ENCODE assay signal across 15 cellular contexts in genomic region chr3:196788509-196788908, GRCh38. TPM values are rescaled to one million over a fixed set of nuclear protein-coding genes. Genes with fewer than 3 reads are reported as not detected.
DNase-seq lines count a peak whose midpoint lies in the region; ATAC-seq and TF ChIP-seq lines count a peak whose summit lies in the region.
"Had no signal": no experiment of that assay in that cellular context is flagged by ENCODE, and none has a peak within 500 bp of the region (broad histone marks: within the 10 kb centered on the region; RNA-seq: fewer than 3 reads in every experiment).

No MANE protein-coding gene starts in this region.

- H3K27ac Mint-ChIP-seq in CD14-positive monocyte = peak overlapping the region in 4 of 7 donors; percentile 6 to 86 (median 30)
- peak overlapping the region in 2 of 3 experiments; percentile 82 to 85; a peak in 4 of 7 replicates for H3K27ac Mint-ChIP-seq in H9
- peak overlapping the region; percentile 48 for H3K27ac Mint-ChIP-seq in activated T-helper 1 cell treated with anti-CD3 and anti-CD28 coated beads, Interleukin-12 subunit alpha, Interleukin-12 subunit beta, Interleukin-2, Interleukin-4 antibody, amounts not matched to agents 30 ng/mL and 10 ng/mL and 1 ng/mL, durations not matched to agents 14 hours and 24 hours and 36 hours
- H3K27ac Mint-ChIP-seq: activated CD4-positive, alpha-beta memory T cell treated with anti-CD3 and anti-CD28 coated beads, Interleukin-2, amount 10 ng/mL, durations not matched to agents 7 days and 5 days had no signal

- H3K18ac ChIP-seq in H9 (ENCODE audit: insufficient read length, low read depth, low read length) = peak overlapping the region; percentile 33
- H3K18ac ChIP-seq in mesenchymal stem cell (ENCODE audit: low read depth in 1 of 2, low read length in 2 of 2) = no peak overlapping the region

- no peak overlapping the region for H3T11ph ChIP-seq in H9 (ENCODE audit: low read length)

- no peak overlapping the region for H3K4me3 Mint-ChIP-seq in CD14-positive monocyte
- no peak overlapping the region for H3K4me3 Mint-ChIP-seq in H9
- H3K4me3 Mint-ChIP-seq in activated T-helper 1 cell treated with anti-CD3 and anti-CD28 coated beads, Interleukin-12 subunit alpha, Interleukin-12 subunit beta, Interleukin-2, Interleukin-4 antibody, amounts not matched to agents 30 ng/mL and 10 ng/mL and 1 ng/mL, durations not matched to agents 14 hours and 24 hours and 36 hours = no peak overlapping the region
- H3K4me3 Mint-ChIP-seq: activated CD4-positive, alpha-beta memory T cell treated with anti-CD3 and anti-CD28 coated beads, Interleukin-2, amount 10 ng/mL, durations not matched to agents 7 days and 5 days had no signal

- ATAC-seq in upper lobe of right lung = no peak
- no peak for ATAC-seq in HG03045 (IDR thresholded peaks at IDR 0.05; ENCODE audit: unreplicated experiment)

- H3K36me3 Mint-ChIP-seq in CD14-positive monocyte (peaks cover 51 to 77% of the 10 kb centered on the region in 2 donors), H9 (ENCODE audit: insufficient read depth in 1 of 3, low read depth in 3 of 3) (peaks cover 65 to 66% (median 65%) of the 10 kb centered on the region in 3 experiments)
- peaks cover 57% of the 10 kb centered on the region for H3K36me3 Mint-ChIP-seq in activated T-helper 1 cell treated with anti-CD3 and anti-CD28 coated beads, Interleukin-12 subunit alpha, Interleukin-12 subunit beta, Interleukin-2, Interleukin-4 antibody, amounts not matched to agents 30 ng/mL and 10 ng/mL and 1 ng/mL, durations not matched to agents 14 hours and 24 hours and 36 hours (ENCODE audit: low read depth)

- no peaks in the 10 kb centered on the region for H4K20me1 ChIP-seq in H9 (ENCODE audit: control insufficient read depth, insufficient read depth, insufficient read length)

- no peak overlapping the region for H3K4me2 ChIP-seq in H9 (ENCODE audit: insufficient read depth, insufficient read length, low read length)
- H3K4me2 ChIP-seq in mesenchymal stem cell (ENCODE audit: low read length, poor library complexity, severe bottlenecking) = no peak overlapping the region

- no peak overlapping the region for H3K23ac ChIP-seq in H9 (ENCODE audit: insufficient read length, low read depth, low read length)
- no peak overlapping the region for H3K23ac ChIP-seq in mesenchymal stem cell (ENCODE audit: low read length in 2 of 2)

- H3K4me1 Mint-ChIP-seq in CD14-positive monocyte = peaks cover 4% of the 10 kb centered on the region
- peaks cover 31 to 35% of the 10 kb centered on the region in 2 experiments for H3K4me1 Mint-ChIP-seq in H9
- peaks cover 11% of the 10 kb centered on the region for H3K4me1 Mint-ChIP-seq in activated T-helper 1 cell treated with anti-CD3 and anti-CD28 coated beads, Interleukin-12 subunit alpha, Interleukin-12 subunit beta, Interleukin-2, Interleukin-4 antibody, amounts not matched to agents 30 ng/mL and 10 ng/mL and 1 ng/mL, durations not matched to agents 14 hours and 24 hours and 36 hours (ENCODE audit: low read depth)

- TF ChIP-seq CTCF in CD14-positive monocyte (IDR thresholded peaks at IDR 0.05) (no peak), H9 (conservative IDR thresholded peaks at IDR 0.05) (no peak), upper lobe of right lung (IDR thresholded peaks at IDR 0.05) (no peak)

- peaks cover 5 to 39% of the 10 kb centered on the region in 2 experiments for H3K36me3 ChIP-seq in mesenchymal stem cell (ENCODE audit: control insufficient read depth in 1 of 2, insufficient read depth in 2 of 2, low read depth in 1 of 2, low read length in 2 of 2)
- H3K36me3 ChIP-seq in upper lobe of right lung = peaks cover 25% of the 10 kb centered on the region

- 0 out of 2 replicates have a peak, but pooled peaks cover 10% of the 10 kb centered on the region for H3K4me1 ChIP-seq in H9 (ENCODE audit: insufficient read depth, low read length)
- H3K4me1 ChIP-seq in mesenchymal stem cell (ENCODE audit: control insufficient read depth, insufficient read depth, low read depth, low read length) = peaks cover 5% of the 10 kb centered on the region
- peaks cover 4% of the 10 kb centered on the region for H3K4me1 ChIP-seq in upper lobe of right lung

- H2BK15ac ChIP-seq in H9 (ENCODE audit: low read depth, low read length) (no peak overlapping the region), mesenchymal stem cell (ENCODE audit: low read depth, poor library complexity, severe bottlenecking) (no peak overlapping the region)

- H3K9me3 Mint-ChIP-seq in CD14-positive monocyte (peaks cover 0 to 6% (median 1%) of the 10 kb centered on the region in 7 donors), H9 (peaks cover 13 to 35% of the 10 kb centered on the region in 2 experiments)
- peaks cover 16% of the 10 kb centered on the region for H3K9me3 Mint-ChIP-seq in activated T-helper 1 cell treated with anti-CD3 and anti-CD28 coated beads, Interleukin-12 subunit alpha, Interleukin-12 subunit beta, Interleukin-2, Interleukin-4 antibody, amounts not matched to agents 30 ng/mL and 10 ng/mL and 1 ng/mL, durations not matched to agents 14 hours and 24 hours and 36 hours

- no CpG with 5 or more reads among the region's 5 CpGs for WGBS in H9 (ENCODE audit: extremely low coverage, insufficient read length, low lambda C conversion rate)
- 95% methylated on average over 5 of the region's 5 CpGs for whole genome bisulfite sequencing in mesenchymal stem cell

- H2BK120ac ChIP-seq in H9 (ENCODE audit: low read depth, low read length, poor library complexity, severe bottlenecking) = no peak overlapping the region
- H2BK120ac ChIP-seq in mesenchymal stem cell (ENCODE audit: low read depth, low read length) = peak overlapping the region; percentile 46

- H4K91ac ChIP-seq in H9 (ENCODE audit: insufficient read length, low read depth, low read length) (no peak overlapping the region), mesenchymal stem cell (ENCODE audit: low read length) (no peak overlapping the region)

- H3K27me3 Mint-ChIP-seq in CD14-positive monocyte (ENCODE audit: low read depth in 3 of 3) (no peaks in the 10 kb centered on the region), H9 (ENCODE audit: low read depth) (no peaks in the 10 kb centered on the region)
- no peaks in the 10 kb centered on the region for H3K27me3 Mint-ChIP-seq in activated T-helper 1 cell treated with anti-CD3 and anti-CD28 coated beads, Interleukin-12 subunit alpha, Interleukin-12 subunit beta, Interleukin-2, Interleukin-4 antibody, amounts not matched to agents 30 ng/mL and 10 ng/mL and 1 ng/mL, durations not matched to agents 14 hours and 24 hours and 36 hours (ENCODE audit: insufficient read depth)
- H3K27me3 Mint-ChIP-seq: activated CD4-positive, alpha-beta memory T cell treated with anti-CD3 and anti-CD28 coated beads, Interleukin-2, amount 10 ng/mL, durations not matched to agents 7 days and 5 days had no signal

- peaks cover 20% of the 10 kb centered on the region for H3K79me1 ChIP-seq in H9 (ENCODE audit: insufficient read depth, low read depth, low read length, poor library complexity, severe bottlenecking)
- peaks cover 10% of the 10 kb centered on the region for H3K79me1 ChIP-seq in mesenchymal stem cell (replicated peaks; ENCODE audit: low read length, poor library complexity, severe bottlenecking)

- no peaks in the 10 kb centered on the region for H3K23me2 ChIP-seq in H9 (ENCODE audit: insufficient read length, low read depth, low read length, poor library complexity, severe bottlenecking)

- intact Hi-C loops in CD14-positive monocyte (cut with micrococcal nuclease) (no loop called here), upper lobe of right lung (cut with DNase I) (no loop called here)
- intact Hi-C loops in activated T-helper 1 cell treated with anti-CD3 and anti-CD28 coated beads, Interleukin-12 subunit alpha, Interleukin-12 subunit beta, Interleukin-2, Interleukin-4 antibody, amounts not matched to agents 30 ng/mL and 10 ng/mL and 1 ng/mL, durations not matched to agents 14 hours and 24 hours and 36 hours (cut with micrococcal nuclease) = no loop called here

- H3K27ac ChIP-seq in H9 (ENCODE audit: insufficient read length, low read depth, low read length) (peak overlapping the region; percentile 34), mesenchymal stem cell (ENCODE audit: low read length, poor library complexity, severe bottlenecking) (no peak overlapping the region), upper lobe of right lung (no peak overlapping the region)
- H3K27ac ChIP-seq: right atrium auricular region, SK-N-MC had no signal

- no peak overlapping the region for H2AK5ac ChIP-seq in H9 (ENCODE audit: insufficient read length, low read length)
- H2AK5ac ChIP-seq in mesenchymal stem cell (ENCODE audit: low read length, severe bottlenecking) = no peak overlapping the region

- DNase-seq in CD14-positive monocyte (ENCODE audit: low spot score) = no peak
- peak; percentile 30 for DNase-seq in H9
- DNase-seq in activated T-helper 1 cell treated with anti-CD3 and anti-CD28 coated beads, Interleukin-12 subunit alpha, Interleukin-12 subunit beta, Interleukin-2, Interleukin-4 antibody, amounts not matched to agents 30 ng/mL and 10 ng/mL and 1 ng/mL, durations not matched to agents 14 hours and 24 hours and 36 hours (ENCODE audit: low spot score) = no peak
- no peak for DNase-seq in mesenchymal stem cell
- DNase-seq in G401 (ENCODE audit: low spot score) = no peak
- no peak for DNase-seq in upper lobe of right lung
- DNase-seq in mucosa of gallbladder (ENCODE audit: low spot score) = no peak
- DNase-seq: activated CD4-positive, alpha-beta memory T cell treated with anti-CD3 and anti-CD28 coated beads, Interleukin-2, amount 10 ng/mL, durations not matched to agents 7 days and 5 days; AML-193; NCI-H1694 treated with DMSO at 0.1 percent for 48 hours; OCI-M1; substantia nigra had no signal

- no peak overlapping the region for H3K56ac ChIP-seq in H9 (ENCODE audit: insufficient read length, low read depth, low read length)

- no peak overlapping the region for H4K8ac ChIP-seq in H9 (replicated peaks; ENCODE audit: insufficient read length, low read depth, low read length)
- H4K8ac ChIP-seq in mesenchymal stem cell (ENCODE audit: low read length) = no peak overlapping the region

- H2AFZ ChIP-seq in H9 (ENCODE audit: low read length) = no peak overlapping the region
- no peak overlapping the region for H2AFZ ChIP-seq in mesenchymal stem cell (ENCODE audit: low read depth, low read length)

- H2BK12ac ChIP-seq in H9 (ENCODE audit: insufficient read length, low read depth, low read length) = no peak overlapping the region
- H2BK12ac ChIP-seq in mesenchymal stem cell (ENCODE audit: low read length in 2 of 2) = no peak overlapping the region

- H2BK5ac ChIP-seq in H9 (ENCODE audit: insufficient read length, low read length) (no peak overlapping the region), mesenchymal stem cell (ENCODE audit: low read depth, low read length, poor library complexity, severe bottlenecking) (no peak overlapping the region)

- H3K4me3 ChIP-seq in mesenchymal stem cell (ENCODE audit: insufficient read depth in 1 of 2, low read depth in 1 of 2, low read length in 2 of 2) (no peak overlapping the region), upper lobe of right lung (no peak overlapping the region)
- H3K4me3 ChIP-seq: right atrium auricular region, SK-N-MC had no signal

- H4K5ac ChIP-seq in H9 (ENCODE audit: insufficient read length, low read depth, low read length) = no peak overlapping the region

- H3K4ac ChIP-seq in H9 (ENCODE audit: low read depth, low read length) (no peak overlapping the region), mesenchymal stem cell (ENCODE audit: low read depth in 1 of 2, low read length in 2 of 2) (no peak overlapping the region)

- H3K27me3 ChIP-seq in H9 (ENCODE audit: insufficient read depth, low read length) (no peaks in the 10 kb centered on the region), mesenchymal stem cell (ENCODE audit: control insufficient read depth in 1 of 2, insufficient read depth in 1 of 2, low read length in 2 of 2) (no peaks in the 10 kb centered on the region), upper lobe of right lung (no peaks in the 10 kb centered on the region)
- H3K27me3 ChIP-seq: right atrium auricular region had no signal

- in situ Hi-C loops in G401 (cut with HindIII; ENCODE audit: low sequenced_read_pairs) = no loop called here

- no peak overlapping the region for H2BK20ac ChIP-seq in H9 (ENCODE audit: low read depth, low read length, poor library complexity, severe bottlenecking)

- H3K9ac ChIP-seq in H9 (ENCODE audit: extremely low read depth, insufficient read length, low read length) (no peak overlapping the region), mesenchymal stem cell (ENCODE audit: low read length) (no peak overlapping the region)

- H3K79me2 ChIP-seq in H9 (ENCODE audit: insufficient read depth, low read length) = peaks cover 13% of the 10 kb centered on the region; the same call in 1 of the 2 replicates

- peaks cover 12% of the 10 kb centered on the region for H3K9me3 ChIP-seq in H9 (ENCODE audit: control insufficient read depth, low read depth, low read length)
- H3K9me3 ChIP-seq in mesenchymal stem cell (ENCODE audit: control insufficient read depth, low read length) = no peaks in the 10 kb centered on the region
- no peaks in the 10 kb centered on the region for H3K9me3 ChIP-seq in upper lobe of right lung
- H3K9me3 ChIP-seq: right atrium auricular region had no signal

- H3K14ac ChIP-seq in H9 (ENCODE audit: insufficient read depth, low read length) = no peak overlapping the region
- H3K14ac ChIP-seq in mesenchymal stem cell (ENCODE audit: low read length in 2 of 2) = no peak overlapping the region

RNA-seq across cellular contexts. Expression of gene PAK2, which starts 48.9 kb away (rescaled TPM):
- 10 to 100 TPM; 32.4 to 44.2 TPM for polyA plus RNA-seq in CD14-positive monocyte
- total RNA-seq in H9 (2021) (60.8 and 65.7 TPM in 2 replicates), upper lobe of right lung (77.8 TPM), mucosa of gallbladder (63.4 TPM)
- total RNA-seq in activated T-helper 1 cell treated with anti-CD3 and anti-CD28 coated beads, Interleukin-12 subunit alpha, Interleukin-12 subunit beta, Interleukin-2, Interleukin-4 antibody, amounts not matched to agents 30 ng/mL and 10 ng/mL and 1 ng/mL, durations not matched to agents 14 hours and 24 hours and 36 hours = 82.5 and 86.5 TPM in 2 replicates
- polyA plus RNA-seq in mesenchymal stem cell (2013, experiment 1 of 2) = 35.0 TPM
- 35.8 TPM for polyA plus RNA-seq in mesenchymal stem cell (2013, experiment 2 of 2)
- 33.5 and 37.6 TPM in 2 replicates for total RNA-seq in G401 (2014; rRNA removed; shearing (Covaris generic))

Comparison
In these comparisons a context has a peak if more than half of its experiments do, and no peak if none do; other contexts are left out.
1. H3K27ac Mint-ChIP-seq: peak in every context shown above with its lines; median percentile 84 in H9; 48 in activated T-helper 1 cell treated with anti-CD3 and anti-CD28 coated beads, Interleukin-12 subunit alpha, Interleukin-12 subunit beta, Interleukin-2, Interleukin-4 antibody, amounts not matched to agents 30 ng/mL and 10 ng/mL and 1 ng/mL, durations not matched to agents 14 hours and 24 hours and 36 hours; 30 in CD14-positive monocyte.